34 cellular contexts compared by ENCODE assay signal in the genomic region with DNA sequence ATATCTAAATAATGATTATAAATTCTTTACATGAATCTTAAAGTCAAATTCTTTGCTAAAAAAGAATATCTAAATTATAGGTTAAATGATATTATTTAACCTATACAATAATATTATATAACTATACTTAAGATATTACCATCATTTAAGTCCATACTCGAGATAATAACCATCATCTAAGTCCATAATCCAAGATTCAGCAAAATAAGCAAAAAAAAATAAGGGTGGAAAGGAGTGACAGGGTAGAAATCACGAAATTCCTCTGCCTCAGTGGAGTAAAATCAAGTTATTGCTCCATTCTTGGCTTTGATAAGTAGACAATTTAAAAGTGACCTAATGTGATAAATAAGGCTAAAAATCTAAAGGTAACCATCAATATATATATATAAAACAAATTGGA. TPM values are rescaled to one million over a fixed set of nuclear protein-coding genes. Genes with fewer than 3 reads are reported as not detected.
"Had no signal": no experiment of that assay in that cellular context is flagged by ENCODE, and none has a peak within 500 bp of the region (broad histone marks: within the 10 kb centered on the region; RNA-seq: fewer than 3 reads in every experiment).

No MANE protein-coding gene starts in this region.

- FAIRE-seq: bronchial epithelial cell, TTC549 had no signal

- H3K4me3 ChIP-seq: ascending aorta, cardiac muscle cell had no signal

- DNase-seq: activated B cell treated with CpG ODN at 0.5 μM for 24 hours; activated CD4-positive, alpha-beta memory T cell treated with anti-CD3 and anti-CD28 coated beads for 36 hours; activated CD4-positive, alpha-beta T cell treated with anti-CD3 and anti-CD28 coated beads for 4 hours; activated CD4-positive, alpha-beta T cell treated with anti-CD3 and anti-CD28 coated beads, Interleukin-2, amount 10 ng/mL, durations not matched to agents 24 days and 14 days; activated CD4-positive, alpha-beta T cell treated with anti-CD3 and anti-CD28 coated beads, Interleukin-2, amount 50 U/mL, for 1 hour; activated CD4-positive, alpha-beta T cell treated with anti-CD3 and anti-CD28 coated beads, Interleukin-2, amount 50 U/mL, for 4 hours; activated CD4-positive, CD25-positive, alpha-beta regulatory T cell treated with anti-CD3 and anti-CD28 coated beads, Interleukin-2, amount 50 U/mL, for 72 hours; activated CD8-positive, alpha-beta memory T cell treated with anti-CD3 and anti-CD28 coated beads, Interleukin-2, amount 50 U/mL, for 4 hours; activated CD8-positive, alpha-beta T cell treated with anti-CD3 and anti-CD28 coated beads for 36 hours; activated effector memory CD4-positive, alpha-beta T cell treated with anti-CD3 and anti-CD28 coated beads, Interleukin-2, amount 50 U/mL, for 16 hours; activated gamma-delta T cell treated with Interleukin-2 at 50 U/mL for 16 hours; activated naive CD4-positive, alpha-beta T cell; activated naive CD4-positive, alpha-beta T cell treated with anti-CD3 and anti-CD28 coated beads for 36 hours; activated naive CD8-positive, alpha-beta T cell treated with anti-CD3 and anti-CD28 coated beads, Interleukin-2, amount 10 ng/mL, durations not matched to agents 7 days and 5 days; activated naive CD8-positive, alpha-beta T cell treated with anti-CD3 and anti-CD28 coated beads, Interleukin-2, amount 50 U/mL, for 24 hours; activated T-cell treated with anti-CD3 and anti-CD28 coated beads for 4 hours; activated T-cell treated with anti-CD3 and anti-CD28 coated beads, Interleukin-2, amount 50 U/mL, for 1 hour; activated T-cell treated with anti-CD3 and anti-CD28 coated beads, Interleukin-2, amount 50 U/mL, for 4 hours; activated T-cell treated with anti-CD3 and anti-CD28 coated beads, Interleukin-2, amount 50 U/mL, for 72 hours; amygdala; anterior cingulate cortex; caudate nucleus; cerebellar nuclear complex; T-helper 1 cell; T-helper 2 cell; T-helper 9 cell had no signal

- H3K4me1 ChIP-seq: ascending aorta had no signal

- H3K36me3 ChIP-seq: ascending aorta, cardiac muscle cell had no signal

- H3K27ac ChIP-seq: ascending aorta, cardiac muscle cell, VCaP had no signal

- H3K27me3 ChIP-seq: ascending aorta, cardiac muscle cell had no signal

- ATAC-seq: activated CD8-positive, alpha-beta T cell treated with anti-CD3 and anti-CD28 coated beads for 36 hours; activated naive CD8-positive, alpha-beta T cell treated with anti-CD3 and anti-CD28 coated beads, Interleukin-2, amount 50 U/mL, for 24 hours; activated T-cell treated with anti-CD3 and anti-CD28 coated beads, Interleukin-2, amount 50 U/mL, for 4 hours; activated T-cell treated with anti-CD3 and anti-CD28 coated beads, Interleukin-2, amount 50 U/mL, for 72 hours had no signal

- H3K9me3 ChIP-seq: ascending aorta had no signal

RNA-seq across cellular contexts. Expression of gene IL17A, which starts 9.7 kb away (rescaled TPM):
- total RNA-seq: activated B cell treated with CpG ODN at 0.5 μM for 24 hours; activated CD4-positive, alpha-beta T cell treated with anti-CD3 and anti-CD28 coated beads, Interleukin-2, amount 10 ng/mL, durations not matched to agents 24 days and 14 days; activated CD8-positive, alpha-beta T cell treated with anti-CD3 and anti-CD28 coated beads for 36 hours; activated naive CD8-positive, alpha-beta T cell treated with anti-CD3 and anti-CD28 coated beads, Interleukin-2, amount 10 ng/mL, durations not matched to agents 7 days and 5 days; activated T-helper 1 cell treated with anti-CD3 and anti-CD28 coated beads, Interleukin-12 subunit alpha, Interleukin-12 subunit beta, Interleukin-2, Interleukin-4 antibody, amounts not matched to agents 30 ng/mL and 10 ng/mL and 1 ng/mL, durations not matched to agents 14 hours and 24 hours and 36 hours; ascending aorta; bronchial epithelial cell; cardiac muscle cell; chondrocyte had no signal
- polyA plus RNA-seq: adipose tissue, cardiac muscle cell had no signal

RNA-seq across cellular contexts. Expression of gene IL17F, which starts 48.4 kb away (rescaled TPM):
- total RNA-seq: activated B cell treated with CpG ODN at 0.5 μM for 24 hours; activated CD4-positive, alpha-beta T cell treated with anti-CD3 and anti-CD28 coated beads, Interleukin-2, amount 10 ng/mL, durations not matched to agents 24 days and 14 days; activated naive CD8-positive, alpha-beta T cell treated with anti-CD3 and anti-CD28 coated beads, Interleukin-2, amount 10 ng/mL, durations not matched to agents 7 days and 5 days; activated T-helper 1 cell treated with anti-CD3 and anti-CD28 coated beads, Interleukin-12 subunit alpha, Interleukin-12 subunit beta, Interleukin-2, Interleukin-4 antibody, amounts not matched to agents 30 ng/mL and 10 ng/mL and 1 ng/mL, durations not matched to agents 14 hours and 24 hours and 36 hours; ascending aorta; bronchial epithelial cell; cardiac muscle cell; chondrocyte had no signal
- polyA plus RNA-seq: adipose tissue, cardiac muscle cell had no signal
